In genomic region chr12:76762556-76762955, GRCh38 we compare ENCODE assay signal across 12 cellular contexts. TPM values are rescaled to one million over a fixed set of nuclear protein-coding genes. Genes with fewer than 3 reads are reported as not detected.
DNase-seq lines count a peak whose midpoint lies in the region; ATAC-seq, FAIRE-seq and TF ChIP-seq lines count a peak whose summit lies in the region.
"Had no signal": no experiment of that assay in that cellular context is flagged by ENCODE, and none has a peak within 500 bp of the region (broad histone marks: within the 10 kb centered on the region; RNA-seq: fewer than 3 reads in every experiment).

No MANE protein-coding gene starts in this region.

- H3K9me3 ChIP-seq in right atrium auricular region (no peaks in the 10 kb centered on the region), vagina (no peaks in the 10 kb centered on the region), small intestine (ENCODE audit: control insufficient read depth, low read depth) (no peaks in the 10 kb centered on the region)

- H3K4me1 ChIP-seq in right atrium auricular region (peaks cover 0 to 31% of the 10 kb centered on the region in 2 donors), vagina (peaks cover 40% of the 10 kb centered on the region), small intestine (ENCODE audit: control insufficient read depth in 2 of 2, insufficient read depth in 1 of 2, low read depth in 1 of 2, low read length in 1 of 2) (peaks cover 3 to 6% of the 10 kb centered on the region in 2 donors)

- H3K4me3 ChIP-seq in right atrium auricular region (no peak overlapping the region), vagina (peak overlapping the region; percentile 63 to 96), small intestine (ENCODE audit: low read depth in 1 of 2, low read length in 2 of 2) (no peak overlapping the region)

- DNase-seq in right atrium auricular region (ENCODE audit: low spot score) (no peak), left cardiac atrium (no peak), kidney tubule cell (ENCODE audit: low spot score) (peak; percentile 8), vagina (ENCODE audit: extremely low spot score in 2 of 2) (no peak), small intestine (no peak)
- no peak for DNase-seq in activated T-helper 2 cell treated with anti-CD3 and anti-CD28 coated beads, Interferon-gamma antibody, Interleukin-2, Interleukin-4, amounts not matched to agents 10 μg/mL and 5 μg/mL and 100 μg/mL, durations not matched to agents 14 hours and 24 hours and 36 hours (ENCODE audit: low spot score)
- no peak for DNase-seq in activated CD4-positive, CD25-positive, alpha-beta regulatory T cell treated with anti-CD3 and anti-CD28 coated beads, Interleukin-2, amount 50 U/mL, for 72 hours
- DNase-seq: hippocampal formation; stimulated activated CD4-positive, alpha-beta T cell treated with anti-CD3 and anti-CD28 coated beads, Interleukin-15, amount 100 ng/mL, for 24 hours had no signal

- no peak for FAIRE-seq in small intestine (lab: Jason Lieb, UNC)
- FAIRE-seq: RCC 7860 had no signal

- WGBS in small intestine, 3 donors: 66 to 84% (median 84%) methylated on average over 8 of the region's 8 CpGs

- no peaks in the 10 kb centered on the region for H3K9me3 Mint-ChIP-seq in activated T-helper 2 cell treated with anti-CD3 and anti-CD28 coated beads, Interferon-gamma antibody, Interleukin-2, Interleukin-4, amounts not matched to agents 10 μg/mL and 5 μg/mL and 100 μg/mL, durations not matched to agents 14 hours and 24 hours and 36 hours
- H3K9me3 Mint-ChIP-seq: activated naive CD4-positive, alpha-beta T cell treated with anti-CD3 and anti-CD28 coated beads, Interleukin-2, amount 50 U/mL, for 72 hours had no signal

- no peak overlapping the region for H3K27ac Mint-ChIP-seq in activated T-helper 2 cell treated with anti-CD3 and anti-CD28 coated beads, Interferon-gamma antibody, Interleukin-2, Interleukin-4, amounts not matched to agents 10 μg/mL and 5 μg/mL and 100 μg/mL, durations not matched to agents 14 hours and 24 hours and 36 hours

- H3K36me3 ChIP-seq in right atrium auricular region (no peaks in the 10 kb centered on the region), vagina (no peaks in the 10 kb centered on the region), small intestine (ENCODE audit: control insufficient read depth in 2 of 2, insufficient read depth in 2 of 2, low read length in 2 of 2) (no peaks in the 10 kb centered on the region)

- H3K4me1 Mint-ChIP-seq in activated T-helper 2 cell treated with anti-CD3 and anti-CD28 coated beads, Interferon-gamma antibody, Interleukin-2, Interleukin-4, amounts not matched to agents 10 μg/mL and 5 μg/mL and 100 μg/mL, durations not matched to agents 14 hours and 24 hours and 36 hours (ENCODE audit: low read depth): peaks cover 22% of the 10 kb centered on the region

- peaks cover 19% of the 10 kb centered on the region for H3K27me3 Mint-ChIP-seq in activated T-helper 2 cell treated with anti-CD3 and anti-CD28 coated beads, Interferon-gamma antibody, Interleukin-2, Interleukin-4, amounts not matched to agents 10 μg/mL and 5 μg/mL and 100 μg/mL, durations not matched to agents 14 hours and 24 hours and 36 hours (ENCODE audit: low read depth)

- no peak for TF ChIP-seq POLR2A in vagina (IDR thresholded peaks at IDR 0.05)

- no peaks in the 10 kb centered on the region for H3K27me3 ChIP-seq in right atrium auricular region
- no peaks in the 10 kb centered on the region for H3K27me3 ChIP-seq in vagina
- H3K27me3 ChIP-seq in small intestine (ENCODE audit: control insufficient read depth in 2 of 2, insufficient read depth in 2 of 2, low read length in 2 of 2): no peaks in the 10 kb centered on the region

- TF ChIP-seq CTCF in right atrium auricular region (IDR thresholded peaks at IDR 0.05) (no peak), vagina (IDR thresholded peaks at IDR 0.05) (no peak)

- peak overlapping the region; percentile 97 to 98 for H3K27ac ChIP-seq in right atrium auricular region
- peak overlapping the region; percentile 98 for H3K27ac ChIP-seq in vagina
- H3K27ac ChIP-seq in small intestine (ENCODE audit: low read depth in 1 of 2, low read length in 1 of 2): peak overlapping the region in 1 of 2 donors; percentile 0

- H3K4me3 Mint-ChIP-seq in activated T-helper 2 cell treated with anti-CD3 and anti-CD28 coated beads, Interferon-gamma antibody, Interleukin-2, Interleukin-4, amounts not matched to agents 10 μg/mL and 5 μg/mL and 100 μg/mL, durations not matched to agents 14 hours and 24 hours and 36 hours (ENCODE audit: low read depth): peak overlapping the region; percentile 82

- H3K36me3 Mint-ChIP-seq in activated T-helper 2 cell treated with anti-CD3 and anti-CD28 coated beads, Interferon-gamma antibody, Interleukin-2, Interleukin-4, amounts not matched to agents 10 μg/mL and 5 μg/mL and 100 μg/mL, durations not matched to agents 14 hours and 24 hours and 36 hours (ENCODE audit: low read depth): no peaks in the 10 kb centered on the region

- intact Hi-C loops in left cardiac atrium (cut with DNase I): no loop called here
- intact Hi-C loops in activated T-helper 2 cell treated with anti-CD3 and anti-CD28 coated beads, Interferon-gamma antibody, Interleukin-2, Interleukin-4, amounts not matched to agents 10 μg/mL and 5 μg/mL and 100 μg/mL, durations not matched to agents 14 hours and 24 hours and 36 hours (cut with micrococcal nuclease): loop anchor here (5.0 kb wide), 2 partner anchors 305 to 680 kb away; partner anchors contain the start of genes E2F7 and NAP1L1
- intact Hi-C loops in vagina (cut with DNase I): no loop called here

- ATAC-seq in left cardiac atrium (no peak), GM21447 (IDR thresholded peaks at IDR 0.05; ENCODE audit: unreplicated experiment) (no peak)
- ATAC-seq: activated naive CD4-positive, alpha-beta T cell treated with anti-CD3 and anti-CD28 coated beads, Interleukin-2, amount 50 U/mL, for 72 hours had no signal

RNA-seq across cellular contexts. Expression of gene ZDHHC17, which starts 1.4 kb away (rescaled TPM):
- 10 to 100 TPM; 14.5 to 17.2 TPM for total RNA-seq in right atrium auricular region
- 10 to 100 TPM; 24.2 to 29.0 TPM for total RNA-seq in left cardiac atrium
- total RNA-seq in activated T-helper 2 cell treated with anti-CD3 and anti-CD28 coated beads, Interferon-gamma antibody, Interleukin-2, Interleukin-4, amounts not matched to agents 10 μg/mL and 5 μg/mL and 100 μg/mL, durations not matched to agents 14 hours and 24 hours and 36 hours: 26.7 and 28.6 TPM in 2 replicates
- total RNA-seq in vagina: 59.9 TPM
- polyA plus RNA-seq in small intestine: 1 to 10 TPM; 2.2 to 7.2 (median 4.2) TPM

Comparison
In these comparisons a context has a peak if more than half of its experiments do, and no peak if none do; other contexts are left out.
1. H3K4me3 ChIP-seq: peak in vagina (2 of 2); none in right atrium auricular region (0 of 2) and small intestine (0 of 2).